10 cellular contexts compared by ENCODE assay signal in the genomic region with DNA sequence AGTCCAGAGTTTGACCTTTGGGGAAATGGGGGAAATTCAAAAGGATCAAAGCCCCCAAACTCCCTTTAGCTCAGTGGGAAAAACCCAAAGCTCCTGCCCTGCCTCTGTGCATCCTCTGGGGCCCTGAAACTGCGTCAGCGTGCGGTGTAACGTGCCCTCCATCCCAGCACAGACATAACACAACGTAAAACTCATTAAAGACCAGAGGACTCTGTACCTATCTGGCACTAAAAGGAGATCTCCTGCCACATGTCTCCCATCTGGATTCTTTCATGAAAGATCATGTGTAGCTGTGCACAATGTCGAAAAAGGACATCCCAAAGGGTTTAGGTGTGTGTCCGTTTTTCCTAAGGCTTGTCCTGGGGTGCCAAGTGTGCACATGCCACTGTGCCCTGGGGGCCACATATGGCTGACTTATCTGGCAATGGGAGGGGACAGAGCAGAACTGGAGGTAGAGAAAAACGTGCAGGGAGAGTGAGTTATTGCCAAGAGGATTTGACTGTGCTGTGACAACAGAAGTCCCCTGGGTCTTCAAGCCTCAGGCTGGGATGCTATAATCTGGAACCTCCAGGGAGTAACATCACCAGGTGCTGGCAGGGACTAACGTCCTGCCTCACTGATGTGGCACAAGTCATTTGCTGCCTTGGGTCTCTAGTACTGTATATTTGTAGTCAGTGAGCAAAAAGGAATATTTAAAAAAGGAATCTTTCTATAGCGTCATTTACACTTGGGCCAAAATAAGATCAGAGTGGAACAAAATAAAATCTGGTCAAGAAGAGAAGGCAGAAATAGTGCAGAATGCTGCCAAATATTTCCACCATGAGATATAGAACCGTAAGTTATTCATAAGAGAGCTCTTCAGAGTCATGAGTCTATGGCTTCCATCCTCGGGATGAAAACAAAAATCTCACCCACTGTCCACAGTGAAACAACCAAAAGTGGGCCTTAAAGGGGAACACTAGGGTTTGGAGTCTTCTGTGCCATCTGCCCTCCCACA. TPM values are rescaled to one million over a fixed set of nuclear protein-coding genes. Genes with fewer than 3 reads are reported as not detected.
A peak's percentile ranks its signal among the peaks of the same experiment; 100 is the strongest.
DNase-seq lines count a peak whose midpoint lies in the region; ATAC-seq and TF ChIP-seq lines count a peak whose summit lies in the region.
"Had no signal": no experiment of that assay in that cellular context is flagged by ENCODE, and none has a peak within 500 bp of the region (broad histone marks: within the 10 kb centered on the region; RNA-seq: fewer than 3 reads in every experiment).

No MANE protein-coding gene starts in this region.

- H3K9me3 ChIP-seq in SK-N-SH, result no peaks in the 10 kb centered on the region

- no peaks in the 10 kb centered on the region for H3K27me3 ChIP-seq in SK-N-SH (ENCODE audit: insufficient read depth)

- ATAC-seq in SK-N-SH treated with all-trans-retinoic acid at 6 μM for 48 hours, result no peak
- ATAC-seq in stimulated activated effector memory CD8-positive, alpha-beta T cell treated with anti-CD3 and anti-CD28 coated beads, Interleukin-12 subunit alpha, Interleukin-12 subunit beta, amount 100 ng/mL, for 72 hours, result no peak

- CTCF ChIA-PET in SK-N-SH (lab: Yijun Ruan, JAX), result interaction anchor here (1.3 to 1.8 kb wide), 2 partner anchors 25 to 51 kb away, joined by 4 to 6 read pairs; no protein-coding TSS in a partner anchor
- CTCF ChIA-PET in Calu3 (lab: Charles Lee), result interaction anchor here (1.4 kb wide), 1 partner anchor 14 kb away, joined by 3 read pairs; no protein-coding TSS in a partner anchor

- H3K4me2 ChIP-seq in SK-N-SH, result no peak overlapping the region

- H3K36me3 Mint-ChIP-seq in stimulated activated effector memory CD8-positive, alpha-beta T cell treated with anti-CD3 and anti-CD28 coated beads, Interleukin-12 subunit alpha, Interleukin-12 subunit beta, amount 100 ng/mL, for 72 hours, result peaks cover 57% of the 10 kb centered on the region
- no peaks in the 10 kb centered on the region for H3K36me3 Mint-ChIP-seq in Calu3 (ENCODE audit: insufficient read depth, unreplicated experiment)
- H3K36me3 Mint-ChIP-seq: mesothelial cell of epicardium had no signal

- no peaks in the 10 kb centered on the region for H3K9me2 ChIP-seq in SK-N-SH

- peaks cover 0 to 18% of the 10 kb centered on the region in 2 experiments; a peak in 2 of 4 replicates for H3K4me1 ChIP-seq in SK-N-SH (ENCODE audit: control insufficient read depth in 1 of 2, insufficient read depth in 2 of 2, low read depth in 1 of 2, low read length in 1 of 2)

- peak; percentile 37 for DNase-seq in SK-N-SH
- peak; percentile 78 for DNase-seq in NCI-H345 (lab: John Stamatoyannopoulos, UW)
- DNase-seq in coronary artery (ENCODE audit: low spot score), result no peak
- no peak for DNase-seq in stimulated activated effector memory CD8-positive, alpha-beta T cell treated with anti-CD3 and anti-CD28 coated beads, Interleukin-12 subunit alpha, Interleukin-12 subunit beta, amount 100 ng/mL, for 72 hours (ENCODE audit: low spot score in 2 of 2)
- no peak for DNase-seq in Kasumi-1 (lab: John Stamatoyannopoulos, UW)
- DNase-seq in Calu3, result no peak
- no peak for DNase-seq in NCI-H2196 (lab: John Stamatoyannopoulos, UW; ENCODE audit: unreplicated experiment)
- DNase-seq: small intestine had no signal

- no peaks in the 10 kb centered on the region for H3K27me3 Mint-ChIP-seq in Calu3 (ENCODE audit: unreplicated experiment)

- TF ChIP-seq EP300 in SK-N-SH (IDR thresholded peaks at IDR 0.05; ENCODE audit: borderline replicate concordance in 1 of 2, low read depth in 1 of 2, low read length in 1 of 2), result no peak

- no TSS peak for BruUV-seq in Calu3 (replicated peaks; lab: Mats Ljungman, UMichigan)

- H4K20me1 ChIP-seq in SK-N-SH (ENCODE audit: insufficient read depth), result no peaks in the 10 kb centered on the region

- H3K79me2 ChIP-seq in SK-N-SH (ENCODE audit: insufficient read depth), result no peaks in the 10 kb centered on the region

- H3K4me1 Mint-ChIP-seq in stimulated activated effector memory CD8-positive, alpha-beta T cell treated with anti-CD3 and anti-CD28 coated beads, Interleukin-12 subunit alpha, Interleukin-12 subunit beta, amount 100 ng/mL, for 72 hours, result peaks cover 99% of the 10 kb centered on the region
- no peaks in the 10 kb centered on the region for H3K4me1 Mint-ChIP-seq in Calu3 (ENCODE audit: low read depth, unreplicated experiment)

- no peak overlapping the region for H2AFZ ChIP-seq in SK-N-SH (ENCODE audit: low read depth)

- H3K27ac Mint-ChIP-seq in stimulated activated effector memory CD8-positive, alpha-beta T cell treated with anti-CD3 and anti-CD28 coated beads, Interleukin-12 subunit alpha, Interleukin-12 subunit beta, amount 100 ng/mL, for 72 hours, result peak overlapping the region; percentile 92
- no peak overlapping the region for H3K27ac Mint-ChIP-seq in Calu3 (ENCODE audit: unreplicated experiment)
- H3K27ac Mint-ChIP-seq: mesothelial cell of epicardium had no signal

- H3K36me3 ChIP-seq in SK-N-SH (replicated peaks in 1 of 2; ENCODE audit: control insufficient read depth in 1 of 2, insufficient read depth in 2 of 2, low read length in 1 of 2), result no peaks in the 10 kb centered on the region

- no peaks in the 10 kb centered on the region for H3K9me3 Mint-ChIP-seq in stimulated activated effector memory CD8-positive, alpha-beta T cell treated with anti-CD3 and anti-CD28 coated beads, Interleukin-12 subunit alpha, Interleukin-12 subunit beta, amount 100 ng/mL, for 72 hours
- no peaks in the 10 kb centered on the region for H3K9me3 Mint-ChIP-seq in Calu3 (ENCODE audit: low read depth, unreplicated experiment)
- H3K9me3 Mint-ChIP-seq: mesothelial cell of epicardium had no signal

- H3K27ac ChIP-seq in SK-N-SH (ENCODE audit: low read depth in 2 of 2, low read length in 1 of 2) (no peak overlapping the region), coronary artery (peak overlapping the region; percentile 59 to 73)

- intact Hi-C loops in Calu3 (cut with micrococcal nuclease; ENCODE audit: unreplicated experiment), result no loop called here

- H3F3A ChIP-seq in SK-N-SH (replicated peaks; ENCODE audit: insufficient read depth), result no peaks in the 10 kb centered on the region

- TF ChIP-seq RAD21 in SK-N-SH (IDR thresholded peaks at IDR 0.05; ENCODE audit: low read length), result no peak

- H3K4me3 Mint-ChIP-seq in stimulated activated effector memory CD8-positive, alpha-beta T cell treated with anti-CD3 and anti-CD28 coated beads, Interleukin-12 subunit alpha, Interleukin-12 subunit beta, amount 100 ng/mL, for 72 hours, result peak overlapping the region; percentile 37
- H3K4me3 Mint-ChIP-seq in Calu3 (ENCODE audit: low read depth, unreplicated experiment), result no peak overlapping the region
- H3K4me3 Mint-ChIP-seq: mesothelial cell of epicardium had no signal

- no peak overlapping the region for H3K4me3 ChIP-seq in SK-N-SH (ENCODE audit: low read depth in 2 of 2, low read length in 1 of 2)
- no peak overlapping the region for H3K4me3 ChIP-seq in coronary artery

- no peak overlapping the region for H3K9ac ChIP-seq in SK-N-SH

- TF ChIP-seq CTCF in SK-N-SH (IDR thresholded peaks at IDR 0.05) (no peak), coronary artery (IDR thresholded peaks at IDR 0.05) (no peak), Calu3 (IDR thresholded peaks at IDR 0.05; ENCODE audit: unreplicated experiment) (no peak)

- WGBS in SK-N-SH (ENCODE audit: low lambda C conversion rate), result 63% methylated on average over 12 of the region's 12 CpGs

- POLR2A ChIA-PET in SK-N-SH (lab: Yijun Ruan, JAX), result no interaction called here

TF ChIP-seq in SK-N-SH, 30 proteins besides CTCF, POLR2A, EP300 and RAD21 (continues in another document):
- no peak for TF ChIP-seq TAF1 (IDR thresholded peaks at IDR 0.05; ENCODE audit: borderline replicate concordance, low read depth, low read length)
- TF ChIP-seq, protein P1, sequence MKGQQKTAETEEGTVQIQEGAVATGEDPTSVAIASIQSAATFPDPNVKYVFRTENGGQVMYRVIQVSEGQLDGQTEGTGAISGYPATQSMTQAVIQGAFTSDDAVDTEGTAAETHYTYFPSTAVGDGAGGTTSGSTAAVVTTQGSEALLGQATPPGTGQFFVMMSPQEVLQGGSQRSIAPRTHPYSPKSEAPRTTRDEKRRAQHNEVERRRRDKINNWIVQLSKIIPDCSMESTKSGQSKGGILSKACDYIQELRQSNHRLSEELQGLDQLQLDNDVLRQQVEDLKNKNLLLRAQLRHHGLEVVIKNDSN (IDR thresholded peaks at IDR 0.05; ENCODE audit: borderline replicate concordance, low read depth), result no peak
- no peak for TF ChIP-seq EZH2phosphoT487 (IDR thresholded peaks at IDR 0.05; ENCODE audit: borderline replicate concordance, low read depth)

TF ChIP-seq in SK-N-SH treated with all-trans-retinoic acid at 6 μM for 48 hours, 23 proteins besides CTCF, POLR2A, EP300 and RAD21:
- TF ChIP-seq ISL1 (CRISPR knock-in tag; IDR thresholded peaks at IDR 0.05), result no peak
- TF ChIP-seq, protein P2, sequence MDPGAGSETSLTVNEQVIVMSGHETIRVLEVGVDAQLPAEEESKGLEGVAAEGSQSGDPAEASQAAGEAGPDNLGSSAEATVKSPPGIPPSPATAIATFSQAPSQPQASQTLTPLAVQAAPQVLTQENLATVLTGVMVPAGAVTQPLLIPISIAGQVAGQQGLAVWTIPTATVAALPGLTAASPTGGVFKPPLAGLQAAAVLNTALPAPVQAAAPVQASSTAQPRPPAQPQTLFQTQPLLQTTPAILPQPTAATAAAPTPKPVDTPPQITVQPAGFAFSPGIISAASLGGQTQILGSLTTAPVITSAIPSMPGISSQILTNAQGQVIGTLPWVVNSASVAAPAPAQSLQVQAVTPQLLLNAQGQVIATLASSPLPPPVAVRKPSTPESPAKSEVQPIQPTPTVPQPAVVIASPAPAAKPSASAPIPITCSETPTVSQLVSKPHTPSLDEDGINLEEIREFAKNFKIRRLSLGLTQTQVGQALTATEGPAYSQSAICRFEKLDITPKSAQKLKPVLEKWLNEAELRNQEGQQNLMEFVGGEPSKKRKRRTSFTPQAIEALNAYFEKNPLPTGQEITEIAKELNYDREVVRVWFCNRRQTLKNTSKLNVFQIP (CRISPR knock-in tag; IDR thresholded peaks at IDR 0.05; ENCODE audit: borderline replicate concordance, low read depth), result no peak
- TF ChIP-seq ZC3H10 (CRISPR knock-in tag; IDR thresholded peaks at IDR 0.05), result no peak
- TF ChIP-seq PPARA (CRISPR knock-in tag; IDR thresholded peaks at IDR 0.05; ENCODE audit: borderline replicate concordance), result no peak

RNA-seq across cellular contexts. Expression of a gene that starts 52.3 kb away (rescaled TPM):
- 1.8 and 2.4 TPM in 2 replicates for polyA plus RNA-seq in SK-N-SH (2012; rRNA removed)
- 1.0 and 1.7 TPM in 2 replicates for polyA plus RNA-seq in SK-N-SH (2012; cell fraction: cytosol; rRNA removed)
- 3.5 and 3.6 TPM in 2 replicates for polyA plus RNA-seq in SK-N-SH (2012; cell fraction: nucleus; rRNA removed)
- 9.8 and 11.8 TPM in 2 replicates for total RNA-seq in Calu3 (2022)

Comparison
In these comparisons a context has a peak if more than half of its experiments do, and no peak if none do; other contexts are left out.
1. DNase-seq: peak in SK-N-SH (single experiment) and NCI-H345 (single experiment); none in coronary artery (single experiment), stimulated activated effector memory CD8-positive, alpha-beta T cell treated with anti-CD3 and anti-CD28 coated beads, Interleukin-12 subunit alpha, Interleukin-12 subunit beta, amount 100 ng/mL, for 72 hours (0 of 2), Kasumi-1 (0 of 2), Calu3 (single experiment) and NCI-H2196 (single experiment).
2. H3K27ac ChIP-seq: peak in coronary artery (2 of 2); none in SK-N-SH (0 of 2).